Comparison of ENCODE assay signal across 19 cellular contexts in the genomic region with DNA sequence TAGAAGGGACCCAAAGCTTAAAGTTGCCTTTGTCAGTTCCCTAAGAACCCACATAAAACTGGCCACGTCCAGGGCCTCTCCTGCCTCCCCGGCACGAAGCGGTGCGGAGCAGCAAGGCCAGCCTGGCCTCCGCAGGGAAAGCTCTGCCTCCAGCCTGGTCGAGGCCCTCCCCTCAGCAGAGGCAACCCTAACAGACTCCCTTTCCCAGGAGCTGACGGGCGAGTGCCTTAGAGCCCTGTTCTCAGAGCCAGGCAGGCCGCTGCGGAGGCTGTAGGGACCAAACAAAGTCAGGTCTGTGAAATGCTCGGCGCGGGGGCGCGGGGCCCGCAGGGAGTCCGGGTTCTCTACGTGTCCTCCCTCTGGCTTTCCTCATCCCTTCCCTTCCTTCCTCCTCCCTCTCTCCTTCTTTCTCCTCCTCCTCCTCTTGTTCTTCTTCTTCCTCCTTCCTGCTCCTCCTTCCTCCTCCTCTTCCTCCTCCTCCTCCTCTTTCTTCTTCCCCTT. TPM values are rescaled to one million over a fixed set of nuclear protein-coding genes. Genes with fewer than 3 reads are reported as not detected.
DNase-seq lines count a peak whose midpoint lies in the region; ATAC-seq and TF ChIP-seq lines count a peak whose summit lies in the region.
"Had no signal": no experiment of that assay in that cellular context is flagged by ENCODE, and none has a peak within 500 bp of the region (broad histone marks: within the 10 kb centered on the region; RNA-seq: fewer than 3 reads in every experiment).

No MANE protein-coding gene starts in this region.

- TF ChIP-seq POLR2A in breast epithelium (IDR thresholded peaks at IDR 0.05) (no peak), testis (IDR thresholded peaks at IDR 0.05) (no peak)

- H3K27me3 Mint-ChIP-seq in activated CD4-positive, alpha-beta T cell treated with anti-CD3 and anti-CD28 coated beads for 36 hours: peaks cover 51% of the 10 kb centered on the region

- H3K27me3 ChIP-seq in breast epithelium: no peaks in the 10 kb centered on the region
- H3K27me3 ChIP-seq in testis: no peaks in the 10 kb centered on the region

- H3K4me3 ChIP-seq in breast epithelium: no peak overlapping the region
- peak overlapping the region; percentile 6 to 34 for H3K4me3 ChIP-seq in testis
- H3K4me3 ChIP-seq: GM12878 had no signal

- peaks cover 2% of the 10 kb centered on the region for H3K9me3 Mint-ChIP-seq in activated CD4-positive, alpha-beta T cell treated with anti-CD3 and anti-CD28 coated beads for 36 hours (ENCODE audit: low read depth)
- H3K9me3 Mint-ChIP-seq: activated B cell treated with CpG ODN at 0.5 μM for 24 hours; activated naive CD4-positive, alpha-beta T cell treated with anti-CD3 and anti-CD28 coated beads, Interleukin-2, amount 10 ng/mL, durations not matched to agents 7 days and 5 days; CD8-positive, alpha-beta T cell had no signal

- no peaks in the 10 kb centered on the region for H3K9me3 ChIP-seq in breast epithelium
- H3K9me3 ChIP-seq in testis: no peaks in the 10 kb centered on the region

- H3K36me3 ChIP-seq in breast epithelium: no peaks in the 10 kb centered on the region
- no peaks in the 10 kb centered on the region for H3K36me3 ChIP-seq in testis (ENCODE audit: low read depth, missing control alignments)

- H3K4me3 Mint-ChIP-seq in activated CD4-positive, alpha-beta T cell treated with anti-CD3 and anti-CD28 coated beads for 36 hours: no peak overlapping the region
- H3K4me3 Mint-ChIP-seq: activated B cell treated with CpG ODN at 0.5 μM for 24 hours; activated naive CD4-positive, alpha-beta T cell treated with anti-CD3 and anti-CD28 coated beads, Interleukin-2, amount 10 ng/mL, durations not matched to agents 7 days and 5 days; CD8-positive, alpha-beta T cell had no signal

- peaks cover 4% of the 10 kb centered on the region for H3K4me1 Mint-ChIP-seq in activated CD4-positive, alpha-beta T cell treated with anti-CD3 and anti-CD28 coated beads for 36 hours
- H3K4me1 Mint-ChIP-seq: activated naive CD4-positive, alpha-beta T cell treated with anti-CD3 and anti-CD28 coated beads, Interleukin-2, amount 10 ng/mL, durations not matched to agents 7 days and 5 days had no signal

- POLR2A ChIA-PET in activated CD4-positive, alpha-beta T cell treated with anti-CD3 and anti-CD28 coated beads for 36 hours (lab: Charles Lee): no interaction called here

- no peaks in the 10 kb centered on the region for H3K36me3 Mint-ChIP-seq in activated CD4-positive, alpha-beta T cell treated with anti-CD3 and anti-CD28 coated beads for 36 hours (ENCODE audit: low read depth)
- H3K36me3 Mint-ChIP-seq: activated naive CD4-positive, alpha-beta T cell treated with anti-CD3 and anti-CD28 coated beads, Interleukin-2, amount 10 ng/mL, durations not matched to agents 7 days and 5 days; CD8-positive, alpha-beta T cell had no signal

- no peak for ATAC-seq in activated CD4-positive, alpha-beta T cell treated with anti-CD3 and anti-CD28 coated beads for 36 hours
- ATAC-seq: CD8-positive, alpha-beta T cell; GM12878 had no signal

- intact Hi-C loops in activated CD4-positive, alpha-beta T cell treated with anti-CD3 and anti-CD28 coated beads for 36 hours (cut with DNase I, micrococcal nuclease): no loop called here
- intact Hi-C loops in breast epithelium (cut with DNase I; ENCODE audit: low total_unique reads) (no loop called here), testis (cut with DNase I; ENCODE audit: low total_unique reads) (no loop called here)

- H3K27ac ChIP-seq in breast epithelium (peak overlapping the region; percentile 66 to 80), testis (no peak overlapping the region)

- TF ChIP-seq CTCF in breast epithelium (IDR thresholded peaks at IDR 0.05): no peak
- no peak for TF ChIP-seq CTCF in testis (IDR thresholded peaks at IDR 0.05)

- WGBS in testis, 2 donors: 26 to 34% methylated on average over 13 to 19 of the region's 19 CpGs

- DNase-seq in activated CD4-positive, alpha-beta T cell treated with anti-CD3 and anti-CD28 coated beads for 36 hours: peak; percentile 13
- no peak for DNase-seq in activated CD4-positive, alpha-beta T cell treated with anti-CD3 and anti-CD28 coated beads for 1 hour
- DNase-seq in breast epithelium (ENCODE audit: low spot score in 2 of 2) (no peak), islet precursor cell (peak; percentile 68), testis (no peak), NCI-H1092 treated with DMSO at 0.1 percent for 48 hours (lab: John Stamatoyannopoulos, UW) (no peak), activated T-cell treated with anti-CD3 and anti-CD28 coated beads for 4 hours (no peak), SIG-M5 (lab: John Stamatoyannopoulos, UW) (no peak)
- DNase-seq: 8988T; activated B cell treated with CpG ODN at 0.5 μM for 24 hours; activated naive CD4-positive, alpha-beta T cell treated with anti-CD3 and anti-CD28 coated beads, Interleukin-2, amount 10 ng/mL, durations not matched to agents 7 days and 5 days; CD8-positive, alpha-beta T cell; effector CD8-positive, alpha-beta T cell; midbrain; NCI-H146; NCI-H510A; stimulated activated naive CD4-positive, alpha-beta T cell treated with Interleukin-2 at 50 U/mL for 16 hours had no signal

- peaks cover 3 to 7% of the 10 kb centered on the region in 2 donors for H3K4me1 ChIP-seq in breast epithelium
- no peaks in the 10 kb centered on the region for H3K4me1 ChIP-seq in testis

- no peak overlapping the region for H3K27ac Mint-ChIP-seq in activated CD4-positive, alpha-beta T cell treated with anti-CD3 and anti-CD28 coated beads for 36 hours
- H3K27ac Mint-ChIP-seq: activated B cell treated with CpG ODN at 0.5 μM for 24 hours; activated naive CD4-positive, alpha-beta T cell treated with anti-CD3 and anti-CD28 coated beads, Interleukin-2, amount 10 ng/mL, durations not matched to agents 7 days and 5 days; CD8-positive, alpha-beta T cell had no signal

- CTCF ChIA-PET in activated CD4-positive, alpha-beta T cell treated with anti-CD3 and anti-CD28 coated beads for 36 hours (lab: Charles Lee): no interaction called here

RNA-seq across cellular contexts. Expression of a gene that starts 40.7 kb away (rescaled TPM):
- under 1 TPM; 0.56 to 0.64 TPM for total RNA-seq in activated CD4-positive, alpha-beta T cell treated with anti-CD3 and anti-CD28 coated beads for 36 hours
- total RNA-seq in breast epithelium (10 to 100 TPM in 2 of 3 donors, not detected in 1; 15.7 to 30.3 TPM), testis (10 to 100 TPM in 1 of 2 donors, 1 to 10 TPM in 1; 5.9 to 10.2 TPM)
- polyA plus RNA-seq in testis (ENCODE audit: insufficient read depth, low read depth, low replicate concordance): 3.9 TPM
- total RNA-seq: fibroblast of villous mesenchyme had no signal
- polyA plus RNA-seq: GM12878 had no signal

Comparison
In these comparisons a context has a peak if more than half of its experiments do, and no peak if none do; other contexts are left out.
1. DNase-seq: peak in activated CD4-positive, alpha-beta T cell treated with anti-CD3 and anti-CD28 coated beads for 36 hours (single experiment) and islet precursor cell (single experiment); none in activated CD4-positive, alpha-beta T cell treated with anti-CD3 and anti-CD28 coated beads for 1 hour (single experiment), breast epithelium (0 of 2), testis (single experiment), NCI-H1092 treated with DMSO at 0.1 percent for 48 hours (single experiment), activated T-cell treated with anti-CD3 and anti-CD28 coated beads for 4 hours (single experiment) and SIG-M5 (single experiment).
2. H3K27ac ChIP-seq: peak in breast epithelium (2 of 2); none in testis (0 of 2).
3. H3K4me3 ChIP-seq: peak in testis (2 of 2); none in breast epithelium (0 of 3).